Comparison of ENCODE assay signal across 10 cellular contexts in the genomic region with DNA sequence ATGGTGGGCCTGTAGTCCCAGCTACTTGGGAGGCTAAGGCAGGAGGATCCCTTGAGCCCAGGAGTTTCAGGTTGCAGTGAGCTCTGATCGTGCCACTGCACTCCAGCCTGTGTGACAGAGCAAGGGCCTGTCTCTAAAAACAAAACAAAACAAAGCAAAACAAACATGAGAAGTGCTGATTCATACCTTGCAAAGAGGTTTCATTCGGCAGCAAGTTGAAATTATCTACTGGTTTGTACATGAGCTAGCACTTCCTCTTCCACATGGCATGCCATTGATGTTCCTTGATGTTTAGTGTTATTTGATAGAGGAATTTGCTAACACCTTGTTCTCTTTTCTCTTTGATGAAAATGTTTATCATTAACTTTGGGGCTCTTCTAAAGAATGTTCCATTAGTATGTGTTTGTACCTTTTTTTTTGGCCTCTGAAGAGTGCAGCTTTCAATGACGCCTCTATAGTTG. TPM values are rescaled to one million over a fixed set of nuclear protein-coding genes. Genes with fewer than 3 reads are reported as not detected.
A peak's percentile ranks its signal among the peaks of the same experiment; 100 is the strongest.
DNase-seq lines count a peak whose midpoint lies in the region; ATAC-seq and TF ChIP-seq lines count a peak whose summit lies in the region.
"Had no signal": no experiment of that assay in that cellular context is flagged by ENCODE, and none has a peak within 500 bp of the region (broad histone marks: within the 10 kb centered on the region; RNA-seq: fewer than 3 reads in every experiment).

No MANE protein-coding gene starts in this region.

- peak; percentile 46 for ATAC-seq in GM18870 (IDR thresholded peaks at IDR 0.05; ENCODE audit: unreplicated experiment)
- ATAC-seq in HG02885 (IDR thresholded peaks at IDR 0.05; ENCODE audit: poor library complexity, unreplicated experiment), result no peak
- no peak for ATAC-seq in GM21367 (IDR thresholded peaks at IDR 0.05; ENCODE audit: unreplicated experiment)

- H3K27ac ChIP-seq in C4-2B, result peak overlapping the region; percentile 46
- H3K27ac ChIP-seq: colonic mucosa, SJCRH30 had no signal

- in situ Hi-C loops in astrocyte of the spinal cord (cut with HindIII; ENCODE audit: low sequenced_read_pairs), result no loop called here

- no peak overlapping the region for H3K4me3 ChIP-seq in astrocyte of the spinal cord (ENCODE audit: low read depth, low read length)
- H3K4me3 ChIP-seq: colonic mucosa, SJCRH30 had no signal

- TF ChIP-seq CTCF in C4-2B (conservative IDR thresholded peaks at IDR 0.05) (no peak), astrocyte of the spinal cord (IDR thresholded peaks at IDR 0.05; ENCODE audit: low read depth, low read length) (no peak)

- DNase-seq in LHCN-M2 (ENCODE audit: low read depth), result peak; percentile 64
- DNase-seq in astrocyte of the spinal cord (ENCODE audit: low read depth, low spot score), result peak; percentile 23
- DNase-seq in iPS-NIHi11 (ENCODE audit: low spot score), result no peak
- DNase-seq in HCEC 1CT, result no peak
- DNase-seq: colonic mucosa, SJCRH30 had no signal

RNA-seq across cellular contexts. Expression of gene SPECC1, which starts 50.6 kb away (rescaled TPM):
- 16.9 and 19.9 TPM in 2 replicates for total RNA-seq in LHCN-M2 (2014; rRNA removed)
- 26.0 TPM for polyA plus RNA-seq in LHCN-M2 (2012)

Comparison
In these comparisons a context has a peak if more than half of its experiments do, and no peak if none do; other contexts are left out.
1. DNase-seq: peak in LHCN-M2 (single experiment) and astrocyte of the spinal cord (single experiment); none in iPS-NIHi11 (single experiment) and HCEC 1CT (single experiment).